Comparison of ENCODE assay signal across 1 cellular context in genomic region chr1:144015180-144015966, GRCh38. TPM values are rescaled to one million over a fixed set of nuclear protein-coding genes. Genes with fewer than 3 reads are reported as not detected.
"Had no signal": no experiment of that assay in that cellular context is flagged by ENCODE, and none has a peak within 500 bp of the region (broad histone marks: within the 10 kb centered on the region; RNA-seq: fewer than 3 reads in every experiment).

No MANE protein-coding gene starts in this region.

RNA-seq across cellular contexts. Expression of gene FAM72C, which starts 43.6 kb away (rescaled TPM):
- total RNA-seq: bronchial epithelial cell had no signal
